Comparison of ENCODE assay signal across 13 cellular contexts in genomic region chr1:31910933-31911332, GRCh38. TPM values are rescaled to one million over a fixed set of nuclear protein-coding genes. Genes with fewer than 3 reads are reported as not detected.
A peak's percentile ranks its signal among the peaks of the same experiment; 100 is the strongest.
DNase-seq lines count a peak whose midpoint lies in the region; ATAC-seq and TF ChIP-seq lines count a peak whose summit lies in the region.
"Had no signal": no experiment of that assay in that cellular context is flagged by ENCODE, and none has a peak within 500 bp of the region (broad histone marks: within the 10 kb centered on the region; RNA-seq: fewer than 3 reads in every experiment).

No MANE protein-coding gene starts in this region.

- peak overlapping the region in 1 of 4 donors; percentile 5 for H3K4me3 Mint-ChIP-seq in CD4-positive, CD25-positive, alpha-beta regulatory T cell
- H3K4me3 Mint-ChIP-seq in activated naive CD8-positive, alpha-beta T cell treated with anti-CD3 and anti-CD28 coated beads, Interleukin-2, amount 10 ng/mL, durations not matched to agents 7 days and 5 days: no peak overlapping the region
- H3K4me3 Mint-ChIP-seq: neural crest cell had no signal

- H3K27ac Mint-ChIP-seq in CD4-positive, CD25-positive, alpha-beta regulatory T cell: peak overlapping the region; percentile 35 to 82 (median 61)
- H3K27ac Mint-ChIP-seq in activated naive CD8-positive, alpha-beta T cell treated with anti-CD3 and anti-CD28 coated beads, Interleukin-2, amount 10 ng/mL, durations not matched to agents 7 days and 5 days: peak overlapping the region; percentile 32

- no peak for DNase-seq in CD4-positive, CD25-positive, alpha-beta regulatory T cell
- peak; percentile 23 for DNase-seq in HuH-7 (ENCODE audit: low spot score)
- no peak for DNase-seq in activated naive CD8-positive, alpha-beta T cell treated with anti-CD3 and anti-CD28 coated beads, Interleukin-2, amount 10 ng/mL, durations not matched to agents 7 days and 5 days
- no peak for DNase-seq in mucosa of descending colon
- DNase-seq in mucosa of gallbladder (ENCODE audit: low spot score): no peak
- DNase-seq in NCI-H226: no peak
- DNase-seq in T-helper 9 cell: no peak
- DNase-seq: colonic mucosa; DMS79; NCI-H1105; stimulated activated CD4-positive, alpha-beta T cell treated with anti-CD3 and anti-CD28 coated beads, Interleukin-4, amount 100 ng/mL, for 24 hours had no signal

- intact Hi-C loops in mucosa of descending colon (cut with DNase I, micrococcal nuclease): no loop called here

- peaks cover 79% of the 10 kb centered on the region for H3K36me3 ChIP-seq in CD4-positive, CD25-positive, alpha-beta regulatory T cell (ENCODE audit: control insufficient read depth, insufficient read depth, low read length)
- peaks cover 14% of the 10 kb centered on the region for H3K36me3 ChIP-seq in mucosa of descending colon (ENCODE audit: low read depth)

- peak in 1 of 2 donors; percentile 34 for ATAC-seq in CD4-positive, CD25-positive, alpha-beta regulatory T cell (ENCODE audit: low read depth in 2 of 2)
- ATAC-seq in activated naive CD8-positive, alpha-beta T cell treated with anti-CD3 and anti-CD28 coated beads, Interleukin-2, amount 10 ng/mL, durations not matched to agents 7 days and 5 days (ENCODE audit: low read depth): peak; percentile 56
- peak; percentile 24 for ATAC-seq in mucosa of descending colon
- no peak for ATAC-seq in HG03342 (IDR thresholded peaks at IDR 0.05; ENCODE audit: unreplicated experiment)

- H3K4me3 ChIP-seq in CD4-positive, CD25-positive, alpha-beta regulatory T cell (ENCODE audit: low read depth, low read length): no peak overlapping the region
- H3K4me3 ChIP-seq in mucosa of descending colon: no peak overlapping the region
- H3K4me3 ChIP-seq: colonic mucosa had no signal

- H3K27me3 ChIP-seq in CD4-positive, CD25-positive, alpha-beta regulatory T cell (ENCODE audit: control insufficient read depth, insufficient read depth, low read length): no peaks in the 10 kb centered on the region
- H3K27me3 ChIP-seq: colonic mucosa had no signal

- peaks cover 39 to 50% (median 45%) of the 10 kb centered on the region in 4 donors for H3K4me1 Mint-ChIP-seq in CD4-positive, CD25-positive, alpha-beta regulatory T cell
- peaks cover 40% of the 10 kb centered on the region for H3K4me1 Mint-ChIP-seq in activated naive CD8-positive, alpha-beta T cell treated with anti-CD3 and anti-CD28 coated beads, Interleukin-2, amount 10 ng/mL, durations not matched to agents 7 days and 5 days
- H3K4me1 Mint-ChIP-seq: neural crest cell had no signal

- H3K27ac ChIP-seq in CD4-positive, CD25-positive, alpha-beta regulatory T cell (ENCODE audit: insufficient read depth, low read length, poor library complexity, severe bottlenecking): peak overlapping the region; percentile 37
- H3K27ac ChIP-seq: colonic mucosa had no signal

- no peaks in the 10 kb centered on the region for H3K9me3 ChIP-seq in CD4-positive, CD25-positive, alpha-beta regulatory T cell (ENCODE audit: control insufficient read depth in 2 of 2, low read length in 2 of 2)
- H3K9me3 ChIP-seq in mucosa of descending colon: no peaks in the 10 kb centered on the region
- H3K9me3 ChIP-seq: colonic mucosa had no signal

- H3K36me3 Mint-ChIP-seq in CD4-positive, CD25-positive, alpha-beta regulatory T cell: peaks cover 47% of the 10 kb centered on the region
- H3K36me3 Mint-ChIP-seq in activated naive CD8-positive, alpha-beta T cell treated with anti-CD3 and anti-CD28 coated beads, Interleukin-2, amount 10 ng/mL, durations not matched to agents 7 days and 5 days: peaks cover 55% of the 10 kb centered on the region

- TF ChIP-seq CTCF in mucosa of descending colon (IDR thresholded peaks at IDR 0.05): no peak

- peaks cover 49% of the 10 kb centered on the region for H3K4me1 ChIP-seq in CD4-positive, CD25-positive, alpha-beta regulatory T cell (ENCODE audit: control insufficient read depth, insufficient read depth, low read length, poor library complexity, severe bottlenecking)
- H3K4me1 ChIP-seq in mucosa of descending colon (ENCODE audit: low read depth): peaks cover 4% of the 10 kb centered on the region
- H3K4me1 ChIP-seq: colonic mucosa had no signal

- H3K27me3 Mint-ChIP-seq in CD4-positive, CD25-positive, alpha-beta regulatory T cell: no peaks in the 10 kb centered on the region
- no peaks in the 10 kb centered on the region for H3K27me3 Mint-ChIP-seq in activated naive CD8-positive, alpha-beta T cell treated with anti-CD3 and anti-CD28 coated beads, Interleukin-2, amount 10 ng/mL, durations not matched to agents 7 days and 5 days

- H3K9me3 Mint-ChIP-seq in CD4-positive, CD25-positive, alpha-beta regulatory T cell: no peaks in the 10 kb centered on the region
- H3K9me3 Mint-ChIP-seq in activated naive CD8-positive, alpha-beta T cell treated with anti-CD3 and anti-CD28 coated beads, Interleukin-2, amount 10 ng/mL, durations not matched to agents 7 days and 5 days: no peaks in the 10 kb centered on the region
- H3K9me3 Mint-ChIP-seq: neural crest cell had no signal

- POLR2A ChIA-PET in activated naive CD8-positive, alpha-beta T cell treated with anti-CD3 and anti-CD28 coated beads, Interleukin-2, amount 10 ng/mL, durations not matched to agents 7 days and 5 days (lab: Charles Lee): no interaction called here

RNA-seq across cellular contexts. Expression of gene PTP4A2, which starts 27.2 kb away (rescaled TPM):
- total RNA-seq in CD4-positive, CD25-positive, alpha-beta regulatory T cell: 364 TPM
- polyA plus RNA-seq in CD4-positive, CD25-positive, alpha-beta regulatory T cell: 100 to 1,000 TPM; 288 to 597 (median 387) TPM
- 100 to 1,000 TPM; 356 to 363 TPM for total RNA-seq in activated naive CD8-positive, alpha-beta T cell treated with anti-CD3 and anti-CD28 coated beads, Interleukin-2, amount 10 ng/mL, durations not matched to agents 7 days and 5 days
- total RNA-seq in mucosa of descending colon: 100 to 1,000 TPM; 211 to 307 (median 298) TPM
- 274 TPM for total RNA-seq in mucosa of gallbladder
